Comparison of ENCODE assay signal across 21 cellular contexts in genomic region chr18:37361223-37362157, GRCh38.
DNase-seq lines count a peak whose midpoint lies in the region; ATAC-seq and TF ChIP-seq lines count a peak whose summit lies in the region.
"Had no signal": no experiment of that assay in that cellular context is flagged by ENCODE, and none has a peak within 500 bp of the region (broad histone marks: within the 10 kb centered on the region; RNA-seq: fewer than 3 reads in every experiment).

No MANE protein-coding gene starts in this region.

- intact Hi-C loops in left lung (cut with DNase I) = no loop called here
- intact Hi-C loops in heart right ventricle (cut with DNase I) = no loop called here

- H3K4me1 ChIP-seq in left lung = no peaks in the 10 kb centered on the region
- H3K4me1 ChIP-seq in heart right ventricle = peaks cover 0 to 9% (median 2%) of the 10 kb centered on the region in 9 donors
- H3K4me1 ChIP-seq: Caco-2 had no signal

- H3K36me3 ChIP-seq in left lung = no peaks in the 10 kb centered on the region
- H3K36me3 ChIP-seq in heart right ventricle = no peaks in the 10 kb centered on the region
- H3K36me3 ChIP-seq: thyroid gland had no signal

- CTCF ChIA-PET in RWPE1 (lab: Yijun Ruan, JAX) = interaction anchor here (1.5 kb wide), 1 partner anchor 18 kb away, joined by 5 read pairs; no protein-coding TSS in a partner anchor

- POLR2A ChIA-PET in RWPE1 (lab: Yijun Ruan, JAX; ENCODE audit: low non-redundant PET) = no interaction called here

- peak; percentile 91 for DNase-seq in COR-L47 (lab: John Stamatoyannopoulos, UW)
- peak; percentile 72 for DNase-seq in MV-4-11 (lab: John Stamatoyannopoulos, UW)
- peak; percentile 82 for DNase-seq in NCI-H748 (lab: John Stamatoyannopoulos, UW; ENCODE audit: unreplicated experiment)
- peak in 1 of 2 donors; percentile 70 for DNase-seq in left lung
- DNase-seq in RWPE1 (ENCODE audit: low spot score) = no peak
- no peak for DNase-seq in NCI-H1092 treated with DMSO at 0.1 percent for 48 hours (lab: John Stamatoyannopoulos, UW)
- no peak for DNase-seq in heart right ventricle
- DNase-seq in activated T-cell treated with anti-CD3 and anti-CD28 coated beads, Interleukin-2, amount 50 U/mL, for 1 hour = no peak
- DNase-seq: activated CD4-positive, CD25-positive, alpha-beta regulatory T cell; activated CD8-positive, alpha-beta T cell treated with anti-CD3 and anti-CD28 coated beads for 36 hours; activated T-cell treated with anti-CD3 and anti-CD28 coated beads, Interleukin-2, amount 50 U/mL, for 72 hours; body of pancreas; Caco-2; EL; hippocampal formation; NCI-H446 treated with DMSO at 0.1 percent for 48 hours; PC-3; stimulated activated naive B cell treated with anti-CD40 and anti-IgM and Interleukin-4, amounts not matched to agents 10 μg/mL and 1 μg/mL and 100 μg/mL, for 72 hours; thyroid gland had no signal

- no peak overlapping the region for H3K4me3 ChIP-seq in left lung
- H3K4me3 ChIP-seq in heart right ventricle = no peak overlapping the region
- H3K4me3 ChIP-seq: body of pancreas, K562, thyroid gland had no signal

- TF ChIP-seq CTCF in left lung (IDR thresholded peaks at IDR 0.05) (no peak), RWPE1 (conservative IDR thresholded peaks at IDR 0.05; ENCODE audit: low read depth) (no peak), heart right ventricle (IDR thresholded peaks at IDR 0.05) (no peak)

- 42 to 49% methylated on average over 21 of the region's 21 CpGs for WGBS in heart right ventricle, 2 donors

- ATAC-seq in left lung (peak; percentile 59), heart right ventricle (no peak)
- ATAC-seq: activated CD8-positive, alpha-beta T cell treated with anti-CD3 and anti-CD28 coated beads for 36 hours; activated T-cell treated with anti-CD3 and anti-CD28 coated beads, Interleukin-2, amount 50 U/mL, for 72 hours; body of pancreas; PC-3; stimulated activated naive B cell treated with anti-CD40 and anti-IgM and Interleukin-4, amounts not matched to agents 10 μg/mL and 1 μg/mL and 100 μg/mL, for 72 hours had no signal

- H3K27ac ChIP-seq in left lung (no peak overlapping the region), RWPE1 (no peak overlapping the region), heart right ventricle (no peak overlapping the region)
- H3K27ac ChIP-seq: body of pancreas, HL-60, thyroid gland had no signal

- H3K9me3 ChIP-seq in left lung (no peaks in the 10 kb centered on the region), heart right ventricle (no peaks in the 10 kb centered on the region)
- H3K9me3 ChIP-seq: body of pancreas, Caco-2, thyroid gland had no signal

- H3K27me3 ChIP-seq in left lung (peaks cover 0 to 20% of the 10 kb centered on the region in 2 donors), heart right ventricle (peaks cover 0 to 37% (median 14%) of the 10 kb centered on the region in 7 donors)
- H3K27me3 ChIP-seq: thyroid gland had no signal

Comparison
In these comparisons a context has a peak if more than half of its experiments do, and no peak if none do; other contexts are left out.
1. DNase-seq: peak in COR-L47 (single experiment), MV-4-11 (single experiment) and NCI-H748 (single experiment); none in RWPE1 (single experiment), NCI-H1092 treated with DMSO at 0.1 percent for 48 hours (single experiment), heart right ventricle (0 of 2) and activated T-cell treated with anti-CD3 and anti-CD28 coated beads, Interleukin-2, amount 50 U/mL, for 1 hour (single experiment).